ENCODE assay signal across 9 cellular contexts in genomic region chr16:15682105-15682570, GRCh38. TPM values are rescaled to one million over a fixed set of nuclear protein-coding genes. Genes with fewer than 3 reads are reported as not detected.
A peak's percentile ranks its signal among the peaks of the same experiment; 100 is the strongest.
DNase-seq lines count a peak whose midpoint lies in the region; ATAC-seq and TF ChIP-seq lines count a peak whose summit lies in the region.
"Had no signal": no experiment of that assay in that cellular context is flagged by ENCODE, and none has a peak within 500 bp of the region (broad histone marks: within the 10 kb centered on the region; RNA-seq: fewer than 3 reads in every experiment).

No MANE protein-coding gene starts in this region.

- H3K27ac ChIP-seq in 22Rv1: no peak overlapping the region

- no peak overlapping the region for H3K4me3 ChIP-seq in GM06990 (replicated peaks; ENCODE audit: low read depth, low read length)
- H3K4me3 ChIP-seq: HAP-1 had no signal

- peaks cover 42% of the 10 kb centered on the region for H3K36me3 Mint-ChIP-seq in activated naive CD8-positive, alpha-beta T cell treated with anti-CD3 and anti-CD28 coated beads, Interleukin-2, amount 10 ng/mL, durations not matched to agents 7 days and 5 days
- peaks cover 9 to 19% (median 15%) of the 10 kb centered on the region in 3 donors for H3K36me3 Mint-ChIP-seq in immature natural killer cell

- no peaks in the 10 kb centered on the region for H3K9me3 Mint-ChIP-seq in activated naive CD8-positive, alpha-beta T cell treated with anti-CD3 and anti-CD28 coated beads, Interleukin-2, amount 10 ng/mL, durations not matched to agents 7 days and 5 days
- no peaks in the 10 kb centered on the region for H3K9me3 Mint-ChIP-seq in immature natural killer cell

- no peaks in the 10 kb centered on the region for H3K27me3 ChIP-seq in GM06990 (replicated peaks; ENCODE audit: control insufficient read depth, insufficient read depth, low read length)

- H3K4me3 Mint-ChIP-seq in activated naive CD8-positive, alpha-beta T cell treated with anti-CD3 and anti-CD28 coated beads, Interleukin-2, amount 10 ng/mL, durations not matched to agents 7 days and 5 days: no peak overlapping the region
- H3K4me3 Mint-ChIP-seq in immature natural killer cell: no peak overlapping the region

- H3K4me1 Mint-ChIP-seq in activated naive CD8-positive, alpha-beta T cell treated with anti-CD3 and anti-CD28 coated beads, Interleukin-2, amount 10 ng/mL, durations not matched to agents 7 days and 5 days: peaks cover 5% of the 10 kb centered on the region
- peaks cover 6 to 8% of the 10 kb centered on the region in 2 donors for H3K4me1 Mint-ChIP-seq in immature natural killer cell

- H3K36me3 ChIP-seq in GM06990 (ENCODE audit: control insufficient read depth, insufficient read depth, low read length): peaks cover 21% of the 10 kb centered on the region

- H3K27me3 Mint-ChIP-seq in activated naive CD8-positive, alpha-beta T cell treated with anti-CD3 and anti-CD28 coated beads, Interleukin-2, amount 10 ng/mL, durations not matched to agents 7 days and 5 days: no peaks in the 10 kb centered on the region
- peaks cover 0 to 3% (median 0%) of the 10 kb centered on the region in 3 donors for H3K27me3 Mint-ChIP-seq in immature natural killer cell (ENCODE audit: low read depth in 3 of 3)

- DNase-seq in GM06990 (ENCODE audit: extremely low read depth, insufficient read length) (no peak), OCI-M1 (lab: John Stamatoyannopoulos, UW) (peak; percentile 89), immature natural killer cell (peak in 1 of 3 donors; percentile 10), NCI-H1436 treated with DMSO at 0.1 percent for 48 hours (lab: John Stamatoyannopoulos, UW) (no peak), left lobe of liver (ENCODE audit: low spot score) (no peak)
- no peak for DNase-seq in activated naive CD8-positive, alpha-beta T cell treated with anti-CD3 and anti-CD28 coated beads, Interleukin-2, amount 10 ng/mL, durations not matched to agents 7 days and 5 days
- DNase-seq in stimulated activated CD8-positive, alpha-beta memory T cell treated with anti-CD3 and anti-CD28 coated beads, Interleukin-7, amount 100 ng/mL, for 48 hours (ENCODE audit: extremely low read depth in 1 of 2, low read depth in 1 of 2): peak; percentile 7 to 26

- peak; percentile 77 for ATAC-seq in activated naive CD8-positive, alpha-beta T cell treated with anti-CD3 and anti-CD28 coated beads, Interleukin-2, amount 10 ng/mL, durations not matched to agents 7 days and 5 days (ENCODE audit: low read depth)
- no peak for ATAC-seq in left lobe of liver

- POLR2A ChIA-PET in activated naive CD8-positive, alpha-beta T cell treated with anti-CD3 and anti-CD28 coated beads, Interleukin-2, amount 10 ng/mL, durations not matched to agents 7 days and 5 days (lab: Charles Lee): interaction anchor here (2.5 kb wide), 1 partner anchor 39 kb away, joined by 10 read pairs; the partner anchor contains the start of gene MARF1

- peak; percentile 78 for TF ChIP-seq CTCF in 22Rv1 (IDR thresholded peaks at IDR 0.05)
- TF ChIP-seq CTCF in GM06990 (IDR thresholded peaks at IDR 0.05; ENCODE audit: insufficient read depth, low read length, poor library complexity, severe bottlenecking): peak; percentile 62

- no peak overlapping the region for H3K27ac Mint-ChIP-seq in activated naive CD8-positive, alpha-beta T cell treated with anti-CD3 and anti-CD28 coated beads, Interleukin-2, amount 10 ng/mL, durations not matched to agents 7 days and 5 days
- H3K27ac Mint-ChIP-seq in immature natural killer cell: peak overlapping the region in 4 of 6 donors; percentile 10 to 57 (median 32)

RNA-seq across cellular contexts. Expression of gene NDE1, which starts 32.1 kb away (rescaled TPM):
- total RNA-seq in activated naive CD8-positive, alpha-beta T cell treated with anti-CD3 and anti-CD28 coated beads, Interleukin-2, amount 10 ng/mL, durations not matched to agents 7 days and 5 days: 100 to 1,000 TPM; 139 to 141 TPM
- 10 to 100 TPM in 2 of 3 donors, 1 to 10 TPM in 1; 3.8 to 55.1 (median 16.8) TPM for polyA plus RNA-seq in immature natural killer cell
- 3.4 TPM for total RNA-seq in left lobe of liver

RNA-seq across cellular contexts. Expression of gene MARF1, which starts 39.2 kb away (rescaled TPM):
- 100 to 1,000 TPM; 111 to 114 TPM for total RNA-seq in activated naive CD8-positive, alpha-beta T cell treated with anti-CD3 and anti-CD28 coated beads, Interleukin-2, amount 10 ng/mL, durations not matched to agents 7 days and 5 days
- 10 to 100 TPM in 1 of 3 donors, 1 to 10 TPM in 2; 3.0 to 13.3 (median 4.0) TPM for polyA plus RNA-seq in immature natural killer cell
- 31.8 TPM for total RNA-seq in left lobe of liver

Comparison
In these comparisons a context has a peak if more than half of its experiments do, and no peak if none do; other contexts are left out.
1. DNase-seq: peak in OCI-M1 (single experiment) and stimulated activated CD8-positive, alpha-beta memory T cell treated with anti-CD3 and anti-CD28 coated beads, Interleukin-7, amount 100 ng/mL, for 48 hours (2 of 2); none in GM06990 (single experiment), activated naive CD8-positive, alpha-beta T cell treated with anti-CD3 and anti-CD28 coated beads, Interleukin-2, amount 10 ng/mL, durations not matched to agents 7 days and 5 days (single experiment), NCI-H1436 treated with DMSO at 0.1 percent for 48 hours (single experiment) and left lobe of liver (single experiment).
2. RNA of gene NDE1, which starts 32.1 kb away (total RNA-seq): 139 to 141 TPM in activated naive CD8-positive, alpha-beta T cell treated with anti-CD3 and anti-CD28 coated beads, Interleukin-2, amount 10 ng/mL, durations not matched to agents 7 days and 5 days; 3.4 TPM in left lobe of liver (single experiment); every median in the first group is over 10 times any median in the second.